ENCODE assay signal across 16 cellular contexts in genomic region chr11:84607975-84608787, GRCh38.
A peak's percentile ranks its signal among the peaks of the same experiment; 100 is the strongest.
DNase-seq lines count a peak whose midpoint lies in the region; ATAC-seq and TF ChIP-seq lines count a peak whose summit lies in the region.
"Had no signal": no experiment of that assay in that cellular context is flagged by ENCODE, and none has a peak within 500 bp of the region (broad histone marks: within the 10 kb centered on the region; RNA-seq: fewer than 3 reads in every experiment).

No MANE protein-coding gene starts in this region.

- ATAC-seq in body of pancreas (peak; percentile 74), right cardiac atrium (peak; percentile 72 to 89), HG02642 (IDR thresholded peaks at IDR 0.05; ENCODE audit: poor library complexity, unreplicated experiment) (no peak)
- ATAC-seq: CD8-positive, alpha-beta T cell; PC-3 had no signal

- intact Hi-C loops in body of pancreas (cut with DNase I) (no loop called here), right cardiac atrium (cut with DNase I) (no loop called here)

- H3K9me3 ChIP-seq in body of pancreas (no peaks in the 10 kb centered on the region), right cardiac atrium (ENCODE audit: control insufficient read depth, low read length) (no peaks in the 10 kb centered on the region)
- H3K9me3 ChIP-seq: MG63 had no signal

- peak overlapping the region in 2 of 4 donors; percentile 12 to 28 for H3K27ac ChIP-seq in body of pancreas
- H3K27ac ChIP-seq in right cardiac atrium (ENCODE audit: low read length), result peak overlapping the region; percentile 45
- H3K27ac ChIP-seq: SK-N-MC had no signal

- H3K27me3 ChIP-seq in body of pancreas (no peaks in the 10 kb centered on the region), right cardiac atrium (ENCODE audit: control insufficient read depth, insufficient read depth) (no peaks in the 10 kb centered on the region)
- H3K27me3 ChIP-seq: MG63 had no signal

- no peak for TF ChIP-seq POLR2A in body of pancreas (IDR thresholded peaks at IDR 0.05)

- 41 to 44% methylated on average over 5 of the region's 5 CpGs for WGBS in body of pancreas, 2 donors
- 46% methylated on average over 5 of the region's 5 CpGs for WGBS in right cardiac atrium

- peaks cover 22% of the 10 kb centered on the region for H3K4me1 ChIP-seq in body of pancreas
- H3K4me1 ChIP-seq in right cardiac atrium (ENCODE audit: control insufficient read depth, insufficient read depth, low read length), result no peaks in the 10 kb centered on the region

- H3K4me3 ChIP-seq in body of pancreas, result no peak overlapping the region
- H3K4me3 ChIP-seq in right cardiac atrium (ENCODE audit: low read length), result no peak overlapping the region
- H3K4me3 ChIP-seq: MG63, SK-N-MC had no signal

- no peak for TF ChIP-seq CTCF in body of pancreas (IDR thresholded peaks at IDR 0.05)

- DNase-seq in NCI-H2029 (lab: John Stamatoyannopoulos, UW) (peak; percentile 16), body of pancreas (peak in 2 of 4 donors; percentile 7 to 14), right cardiac atrium (no peak), putamen (ENCODE audit: low spot score) (peak; percentile 65), cerebellar nuclear complex (lab: John Stamatoyannopoulos, UW) (no peak), globus pallidus (ENCODE audit: low spot score) (no peak)
- no peak for DNase-seq in stimulated activated CD4-positive, alpha-beta T cell treated with anti-CD3 and anti-CD28 coated beads, Interleukin-4, amount 100 ng/mL, for 1 hour
- DNase-seq: CD8-positive, alpha-beta T cell; H7; MG63; NCI-H1105 treated with DMSO at 0.1 percent for 48 hours; NCI-H187; NCI-H526; PC-3 had no signal

- H3K36me3 ChIP-seq in body of pancreas (replicated peaks in 1 of 2; ENCODE audit: insufficient read depth in 1 of 2, low read depth in 2 of 2), result no peaks in the 10 kb centered on the region
- H3K36me3 ChIP-seq: MG63 had no signal

Comparison
In these comparisons a context has a peak if more than half of its experiments do, and no peak if none do; other contexts are left out.
1. DNase-seq: peak in NCI-H2029 (single experiment) and putamen (single experiment); none in right cardiac atrium (0 of 3), cerebellar nuclear complex (0 of 2), globus pallidus (single experiment) and stimulated activated CD4-positive, alpha-beta T cell treated with anti-CD3 and anti-CD28 coated beads, Interleukin-4, amount 100 ng/mL, for 1 hour (single experiment).